Comparison of ENCODE assay signal across 13 cellular contexts in the genomic region with DNA sequence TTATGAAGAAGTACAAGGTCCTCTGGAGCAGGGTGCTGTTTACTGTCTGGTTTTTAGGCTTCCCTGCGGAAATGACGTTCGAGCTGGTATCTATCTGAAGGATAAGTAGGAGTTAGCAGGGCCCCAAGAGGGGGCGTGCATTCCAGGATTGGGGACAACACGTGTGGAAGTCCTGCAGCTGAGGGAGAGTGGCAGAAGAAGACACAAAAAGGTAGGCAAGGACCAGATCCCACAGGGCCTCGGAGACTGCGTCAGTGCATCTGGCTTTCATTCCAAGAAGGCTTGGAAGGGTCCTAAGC.
"Had no signal": no experiment of that assay in that cellular context is flagged by ENCODE, and none has a peak within 500 bp of the region (broad histone marks: within the 10 kb centered on the region; RNA-seq: fewer than 3 reads in every experiment).

No MANE protein-coding gene starts in this region.

- H3K9me3 ChIP-seq: heart right ventricle, left lung, lower lobe of right lung, psoas muscle, suprapubic skin, thyroid gland had no signal

- DNase-seq: effector memory CD8-positive, alpha-beta T cell; heart right ventricle; left lung; lower lobe of right lung; naive B cell; occipital lobe; psoas muscle; retina; small intestine; stimulated activated CD4-positive, alpha-beta T cell treated with anti-CD3 and anti-CD28 coated beads, Interleukin-2, amount 100 ng/mL, for 48 hours; stimulated activated naive CD4-positive, alpha-beta T cell treated with Interleukin-2 at 50 U/mL for 16 hours; thyroid gland had no signal

- H3K4me1 ChIP-seq: lower lobe of right lung, psoas muscle, thyroid gland had no signal

- H3K27ac ChIP-seq: heart right ventricle, left lung, lower lobe of right lung, psoas muscle, suprapubic skin, thyroid gland had no signal

- H3K4me3 ChIP-seq: heart right ventricle, left lung, lower lobe of right lung, psoas muscle, suprapubic skin, thyroid gland had no signal

- H3K36me3 ChIP-seq: heart right ventricle, left lung, lower lobe of right lung, suprapubic skin, thyroid gland had no signal

- H3K27me3 ChIP-seq: left lung, suprapubic skin, thyroid gland had no signal
